In the genomic region with DNA sequence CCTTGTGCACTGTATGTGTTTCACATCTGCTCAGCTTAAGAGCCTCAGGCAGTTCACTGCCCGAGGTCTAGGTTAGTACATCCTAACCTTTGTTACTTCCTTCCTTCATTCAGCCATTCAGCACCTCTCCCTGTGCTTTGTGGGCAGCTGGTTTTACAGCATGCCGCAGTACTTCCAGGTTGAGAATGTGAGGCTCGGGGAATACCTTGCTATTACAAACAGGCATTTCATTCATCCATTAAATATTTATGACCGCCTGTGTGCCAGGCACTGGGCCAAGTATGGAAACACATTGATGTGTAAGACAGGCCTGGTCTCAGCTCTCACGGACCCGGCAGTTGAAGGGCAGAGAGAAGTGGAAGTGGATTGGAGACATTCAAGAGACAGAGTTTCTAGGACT, we compare ENCODE assay signal across 11 cellular contexts.
DNase-seq lines count a peak whose midpoint lies in the region; ATAC-seq, FAIRE-seq and TF ChIP-seq lines count a peak whose summit lies in the region.
"Had no signal": no experiment of that assay in that cellular context is flagged by ENCODE, and none has a peak within 500 bp of the region (broad histone marks: within the 10 kb centered on the region; RNA-seq: fewer than 3 reads in every experiment).

No MANE protein-coding gene starts in this region.

- no peak for TF ChIP-seq POLR2A in stomach (IDR thresholded peaks at IDR 0.05)

- no peak for TF ChIP-seq EP300 in stomach (IDR thresholded peaks at IDR 0.05)

- no peaks in the 10 kb centered on the region for H3K27me3 ChIP-seq in bronchial epithelial cell (ENCODE audit: control insufficient read depth, insufficient read depth, low read length)
- H3K27me3 ChIP-seq in stomach = no peaks in the 10 kb centered on the region
- H3K27me3 ChIP-seq: thyroid gland had no signal

- intact Hi-C loops in mucosa of descending colon (cut with DNase I, micrococcal nuclease) (loop anchor here (10.0 kb wide), 1 partner anchor 135 kb away; no protein-coding TSS in a partner anchor), stomach (cut with DNase I; ENCODE audit: low total_unique reads) (loop anchor here (10.0 kb wide), 2 partner anchors 85 to 125 kb away; a partner anchor contains a TSS)

- peaks cover 3% of the 10 kb centered on the region for H3K36me3 ChIP-seq in bronchial epithelial cell (ENCODE audit: control insufficient read depth, insufficient read depth, low read length)
- no peaks in the 10 kb centered on the region for H3K36me3 ChIP-seq in mucosa of descending colon (ENCODE audit: low read depth)
- peaks cover 0 to 42% (median 27%) of the 10 kb centered on the region in 4 donors for H3K36me3 ChIP-seq in stomach

- H3K4me1 ChIP-seq in mucosa of descending colon (ENCODE audit: low read depth) = peaks cover 2% of the 10 kb centered on the region
- peaks cover 7 to 61% (median 32%) of the 10 kb centered on the region in 4 donors for H3K4me1 ChIP-seq in stomach

- FAIRE-seq in bronchial epithelial cell (lab: Jason Lieb, UNC) = no peak
- FAIRE-seq: GM12892 had no signal

- DNase-seq in DMS153 treated with DMSO at 0.1 percent for 48 hours (lab: John Stamatoyannopoulos, UW; ENCODE audit: unreplicated experiment) (peak; percentile 22), NCI-H1092 treated with DMSO at 0.1 percent for 48 hours (lab: John Stamatoyannopoulos, UW) (peak; percentile 54), bronchial epithelial cell (ENCODE audit: low read depth) (peak; percentile 63), mucosa of descending colon (peak in 1 of 3 donors; percentile 21), omental fat pad (ENCODE audit: low spot score) (no peak), stomach (no peak)
- DNase-seq: COR-L47, thyroid gland had no signal

- TF ChIP-seq CTCF in bronchial epithelial cell (IDR thresholded peaks at IDR 0.05; ENCODE audit: insufficient read depth, low read length, severe bottlenecking) (no peak), mucosa of descending colon (IDR thresholded peaks at IDR 0.05) (no peak), omental fat pad (IDR thresholded peaks at IDR 0.05) (no peak), stomach (IDR thresholded peaks at IDR 0.05) (no peak)

- peak overlapping the region in 2 of 5 donors; percentile 6 to 34 for H3K27ac ChIP-seq in stomach
- H3K27ac ChIP-seq: thyroid gland had no signal

- no peak overlapping the region for H3K4me3 ChIP-seq in bronchial epithelial cell (ENCODE audit: low read depth, low read length)
- no peak overlapping the region for H3K4me3 ChIP-seq in mucosa of descending colon
- no peak overlapping the region for H3K4me3 ChIP-seq in stomach
- H3K4me3 ChIP-seq: thyroid gland had no signal

- ATAC-seq in mucosa of descending colon (peak; percentile 96), GM18907 (IDR thresholded peaks at IDR 0.05; ENCODE audit: unreplicated experiment) (no peak), omental fat pad (ENCODE audit: low FRiP score) (no peak), GM21576 (IDR thresholded peaks at IDR 0.05; ENCODE audit: unreplicated experiment) (no peak)

- H3K9me3 ChIP-seq in mucosa of descending colon (no peaks in the 10 kb centered on the region), stomach (no peaks in the 10 kb centered on the region)
- H3K9me3 ChIP-seq: thyroid gland had no signal

- 29 to 47% (median 41%) methylated on average over 6 of the region's 6 CpGs for WGBS in stomach, 5 donors

Comparison
In these comparisons a context has a peak if more than half of its experiments do, and no peak if none do; other contexts are left out.
1. DNase-seq: peak in DMS153 treated with DMSO at 0.1 percent for 48 hours (single experiment), NCI-H1092 treated with DMSO at 0.1 percent for 48 hours (single experiment) and bronchial epithelial cell (single experiment); none in omental fat pad (single experiment) and stomach (single experiment).